16 cellular contexts compared by ENCODE assay signal in genomic region chr14:102998393-102998792, GRCh38.
"Had no signal": no experiment of that assay in that cellular context is flagged by ENCODE, and none has a peak within 500 bp of the region (broad histone marks: within the 10 kb centered on the region; RNA-seq: fewer than 3 reads in every experiment).

No MANE protein-coding gene starts in this region.

- H3K9me3 Mint-ChIP-seq: activated naive CD8-positive, alpha-beta T cell treated with anti-CD3 and anti-CD28 coated beads, Interleukin-2, amount 50 U/mL, for 24 hours; neural progenitor cell had no signal

- H3K4me1 Mint-ChIP-seq: activated naive CD8-positive, alpha-beta T cell treated with anti-CD3 and anti-CD28 coated beads, Interleukin-2, amount 50 U/mL, for 24 hours had no signal

- H3K4me3 Mint-ChIP-seq: activated naive CD8-positive, alpha-beta T cell treated with anti-CD3 and anti-CD28 coated beads, Interleukin-2, amount 50 U/mL, for 24 hours; neural progenitor cell had no signal

- H2AFZ ChIP-seq: neural progenitor cell, parathyroid adenoma had no signal

- H3K36me3 ChIP-seq: neural progenitor cell had no signal

- H3K9ac ChIP-seq: neural progenitor cell, parathyroid adenoma had no signal

- H3K27ac Mint-ChIP-seq: activated naive CD8-positive, alpha-beta T cell treated with anti-CD3 and anti-CD28 coated beads, Interleukin-2, amount 50 U/mL, for 24 hours; neural progenitor cell had no signal

- H3K4me2 ChIP-seq: neural progenitor cell had no signal

- H3K9me3 ChIP-seq: ascending aorta, colonic mucosa, gastroesophageal sphincter, heart right ventricle, sigmoid colon, thoracic aorta had no signal

- H3K4me1 ChIP-seq: ascending aorta, colonic mucosa, gastroesophageal sphincter, neural progenitor cell, parathyroid adenoma had no signal

- H3K4me3 ChIP-seq: ascending aorta, colonic mucosa, gastroesophageal sphincter, heart right ventricle, neural progenitor cell, sigmoid colon, thoracic aorta had no signal

- H3K27me3 ChIP-seq: ascending aorta, colonic mucosa, gastroesophageal sphincter, heart right ventricle, neural progenitor cell, sigmoid colon had no signal

- ATAC-seq: activated naive CD8-positive, alpha-beta T cell treated with anti-CD3 and anti-CD28 coated beads, Interleukin-2, amount 50 U/mL, for 24 hours; gastroesophageal sphincter; heart right ventricle; left lobe of liver had no signal

- H3K27ac ChIP-seq: ascending aorta, colonic mucosa, gastroesophageal sphincter, heart right ventricle, neural progenitor cell, parathyroid adenoma, sigmoid colon, thoracic aorta had no signal

- H3K27me3 Mint-ChIP-seq: activated naive CD8-positive, alpha-beta T cell treated with anti-CD3 and anti-CD28 coated beads, Interleukin-2, amount 50 U/mL, for 24 hours had no signal

- DNase-seq: activated CD4-positive, CD25-positive, alpha-beta regulatory T cell treated with anti-CD3 and anti-CD28 coated beads, Interleukin-2, amount 50 U/mL, for 72 hours; activated naive CD4-positive, alpha-beta T cell treated with Interleukin-2 at 50 U/mL for 16 hours; activated naive CD8-positive, alpha-beta T cell treated with anti-CD3 and anti-CD28 coated beads, Interleukin-2, amount 50 U/mL, for 24 hours; colonic mucosa; effector CD4-positive, alpha-beta T cell; heart right ventricle; islet precursor cell; sigmoid colon; stimulated activated CD4-positive, alpha-beta T cell treated with anti-CD3 and anti-CD28 coated beads, Interleukin-12 subunit alpha, Interleukin-12 subunit beta, amount 100 ng/mL, for 4 hours; stimulated activated CD4-positive, alpha-beta T cell treated with anti-CD3 and anti-CD28 coated beads, Interleukin-2, amount 100 ng/mL, for 24 hours had no signal
